Comparison of ENCODE assay signal across 14 cellular contexts in genomic region chr1:159917533-159917932, GRCh38. TPM values are rescaled to one million over a fixed set of nuclear protein-coding genes. Genes with fewer than 3 reads are reported as not detected.
DNase-seq lines count a peak whose midpoint lies in the region; ATAC-seq and TF ChIP-seq lines count a peak whose summit lies in the region.
"Had no signal": no experiment of that assay in that cellular context is flagged by ENCODE, and none has a peak within 500 bp of the region (broad histone marks: within the 10 kb centered on the region; RNA-seq: fewer than 3 reads in every experiment).

No MANE protein-coding gene starts in this region.

- H3K4me2 ChIP-seq in KMS-11: peak overlapping the region; percentile 92; the same call in 1 of the 2 replicates

- H3K4me3 Mint-ChIP-seq in CD4-positive, alpha-beta T cell: peak overlapping the region; percentile 26
- no peak overlapping the region for H3K4me3 Mint-ChIP-seq in central memory CD8-positive, alpha-beta T cell
- no peak overlapping the region for H3K4me3 Mint-ChIP-seq in osteocyte (ENCODE audit: unreplicated experiment)

- peaks cover 21% of the 10 kb centered on the region; the same call in 1 of the 2 replicates for H3K36me3 ChIP-seq in KMS-11 (ENCODE audit: insufficient read depth)
- H3K36me3 ChIP-seq: ovary had no signal

- no peaks in the 10 kb centered on the region for H3K9me3 Mint-ChIP-seq in CD4-positive, alpha-beta T cell
- H3K9me3 Mint-ChIP-seq in central memory CD8-positive, alpha-beta T cell: no peaks in the 10 kb centered on the region
- no peaks in the 10 kb centered on the region for H3K9me3 Mint-ChIP-seq in osteocyte (ENCODE audit: unreplicated experiment)

- no peak overlapping the region for H3K4me3 ChIP-seq in KMS-11 (IDR thresholded peaks at IDR 0.05; ENCODE audit: insufficient read depth, low read depth, low read length)
- H3K4me3 ChIP-seq: ovary had no signal

- H3K9ac ChIP-seq in KMS-11: no peak overlapping the region

- peak overlapping the region; percentile 29 for H3K27ac ChIP-seq in CD4-positive, alpha-beta T cell (ENCODE audit: low read depth, low read length)
- peak overlapping the region; percentile 36 for H3K27ac ChIP-seq in KMS-11
- H3K27ac ChIP-seq: ovary had no signal

- H3K36me3 Mint-ChIP-seq in CD4-positive, alpha-beta T cell (ENCODE audit: low read depth): peaks cover 69% of the 10 kb centered on the region
- peaks cover 58% of the 10 kb centered on the region for H3K36me3 Mint-ChIP-seq in central memory CD8-positive, alpha-beta T cell (ENCODE audit: insufficient read depth)
- H3K36me3 Mint-ChIP-seq in osteocyte (ENCODE audit: unreplicated experiment): peaks cover 27% of the 10 kb centered on the region

- no peaks in the 10 kb centered on the region for H3K27me3 ChIP-seq in CD4-positive, alpha-beta T cell (ENCODE audit: control insufficient read depth, insufficient read depth, low read length)
- H3K27me3 ChIP-seq in KMS-11 (ENCODE audit: insufficient read depth, low read depth): no peaks in the 10 kb centered on the region
- H3K27me3 ChIP-seq: ovary had no signal

- peaks cover 73% of the 10 kb centered on the region for H3K4me1 Mint-ChIP-seq in CD4-positive, alpha-beta T cell (ENCODE audit: low read depth)
- peaks cover 82% of the 10 kb centered on the region for H3K4me1 Mint-ChIP-seq in central memory CD8-positive, alpha-beta T cell
- peaks cover 75% of the 10 kb centered on the region for H3K4me1 Mint-ChIP-seq in osteocyte (ENCODE audit: unreplicated experiment)

- peak overlapping the region; percentile 73 for H3K27ac Mint-ChIP-seq in CD4-positive, alpha-beta T cell
- peak overlapping the region; percentile 47 for H3K27ac Mint-ChIP-seq in central memory CD8-positive, alpha-beta T cell (ENCODE audit: low read depth)
- H3K27ac Mint-ChIP-seq in osteocyte (ENCODE audit: unreplicated experiment): peak overlapping the region; percentile 62

- H3K9me3 ChIP-seq in CD4-positive, alpha-beta T cell (ENCODE audit: control insufficient read depth, low read length): no peaks in the 10 kb centered on the region
- H3K9me3 ChIP-seq: ovary had no signal

- no peaks in the 10 kb centered on the region for H3K27me3 Mint-ChIP-seq in CD4-positive, alpha-beta T cell
- no peaks in the 10 kb centered on the region for H3K27me3 Mint-ChIP-seq in central memory CD8-positive, alpha-beta T cell
- H3K27me3 Mint-ChIP-seq in osteocyte (ENCODE audit: unreplicated experiment): no peaks in the 10 kb centered on the region

- no peak for ATAC-seq in CD4-positive, alpha-beta T cell (ENCODE audit: poor library complexity)
- no peak for ATAC-seq in central memory CD8-positive, alpha-beta T cell (replicated peaks; ENCODE audit: extremely low read depth, poor library complexity, severe bottlenecking)
- ATAC-seq: HCT116 had no signal

- POLR2A ChIA-PET in CD4-positive, alpha-beta T cell (lab: Charles Lee): no interaction called here

- no peak overlapping the region for H2AFZ ChIP-seq in KMS-11 (ENCODE audit: low read depth)

- peaks cover 38% of the 10 kb centered on the region for H4K20me1 ChIP-seq in KMS-11 (ENCODE audit: insufficient read depth)

- H3K79me2 ChIP-seq in KMS-11 (ENCODE audit: insufficient read depth, low read depth): peaks cover 38% of the 10 kb centered on the region

- intact Hi-C loops in CD4-positive, alpha-beta T cell (cut with DNase I, micrococcal nuclease): no loop called here

- CTCF ChIA-PET in CD4-positive, alpha-beta T cell (lab: Charles Lee): no interaction called here

- DNase-seq in CD4-positive, alpha-beta T cell: no peak
- DNase-seq in central memory CD8-positive, alpha-beta T cell (ENCODE audit: low spot score in 2 of 2): no peak
- DNase-seq in osteocyte (ENCODE audit: extremely low spot score, unreplicated experiment) (no peak), glomerular visceral epithelial cell (ENCODE audit: extremely low spot score) (no peak), AG08396 (ENCODE audit: low spot score) (no peak)
- DNase-seq in stimulated activated CD4-positive, alpha-beta T cell treated with anti-CD3 and anti-CD28 coated beads, Interleukin-2, amount 100 ng/mL, for 24 hours: no peak
- DNase-seq: activated naive CD4-positive, alpha-beta T cell; NCI-H1436; ovary; stimulated activated CD4-positive, alpha-beta T cell treated with anti-CD3 and anti-CD28 coated beads, Interleukin-4, amount 100 ng/mL, for 1 hour had no signal

- no peak for TF ChIP-seq CTCF in CD4-positive, alpha-beta T cell (IDR thresholded peaks at IDR 0.05)
- no peak for TF ChIP-seq CTCF in KMS-11 (conservative IDR thresholded peaks at IDR 0.05; ENCODE audit: low read depth, low read length)
- no peak for TF ChIP-seq CTCF in osteocyte (IDR thresholded peaks at IDR 0.05)

- peaks cover 61% of the 10 kb centered on the region for H3K4me1 ChIP-seq in KMS-11 (ENCODE audit: low read depth, poor library complexity, severe bottlenecking)

RNA-seq across cellular contexts. Expression of gene TAGLN2, which starts 7.8 kb away (rescaled TPM):
- total RNA-seq in CD4-positive, alpha-beta T cell: 100 to 1,000 TPM; 301 to 311 TPM
- 161 and 169 TPM in 2 replicates for total RNA-seq in osteocyte

RNA-seq across cellular contexts. Expression of gene CFAP45, which starts 17.6 kb away (rescaled TPM):
- total RNA-seq in CD4-positive, alpha-beta T cell: 1 to 10 TPM; 8.4 to 9.0 TPM
- 0.52 and 0.83 TPM in 2 replicates for total RNA-seq in osteocyte
- total RNA-seq: G401 had no signal

RNA-seq across cellular contexts. Expression of gene IGSF9, which starts 27.9 kb away (rescaled TPM):
- not detected for total RNA-seq in CD4-positive, alpha-beta T cell
- not detected in 2 replicates for total RNA-seq in osteocyte
- total RNA-seq: G401 had no signal

RNA-seq across cellular contexts. Expression of gene SLAMF9, which starts 36.5 kb away (rescaled TPM):
- not detected for total RNA-seq in CD4-positive, alpha-beta T cell
- total RNA-seq in osteocyte: not detected in 2 replicates
- total RNA-seq: G401, ovary, ureter had no signal

RNA-seq across cellular contexts. Expression of gene VSIG8, which starts 55.1 kb away (rescaled TPM):
- total RNA-seq in CD4-positive, alpha-beta T cell: not detected
- not detected in 2 replicates for total RNA-seq in osteocyte
- total RNA-seq: G401, ureter had no signal
